11 cellular contexts compared by ENCODE assay signal in genomic region chr12:131101703-131102492, GRCh38.
DNase-seq lines count a peak whose midpoint lies in the region; ATAC-seq, FAIRE-seq and TF ChIP-seq lines count a peak whose summit lies in the region.
"Had no signal": no experiment of that assay in that cellular context is flagged by ENCODE, and none has a peak within 500 bp of the region (broad histone marks: within the 10 kb centered on the region; RNA-seq: fewer than 3 reads in every experiment).

No MANE protein-coding gene starts in this region.

- peak; percentile 68 for ATAC-seq in GM18868 (IDR thresholded peaks at IDR 0.05; ENCODE audit: unreplicated experiment)
- peak; percentile 71 for ATAC-seq in GM21786 (IDR thresholded peaks at IDR 0.05; ENCODE audit: unreplicated experiment)
- peak; percentile 74 for ATAC-seq in HG03565 (IDR thresholded peaks at IDR 0.05; ENCODE audit: unreplicated experiment)
- ATAC-seq in T-helper 17 cell, result no peak
- ATAC-seq: K562; stimulated activated naive CD8-positive, alpha-beta T cell treated with anti-CD3 and anti-CD28 coated beads, Interleukin-15, amount 100 ng/mL, for 72 hours had no signal

- no peak overlapping the region for H3K4me3 Mint-ChIP-seq in osteocyte (ENCODE audit: unreplicated experiment)
- H3K4me3 Mint-ChIP-seq in T-helper 17 cell, result no peak overlapping the region
- no peak overlapping the region for H3K4me3 Mint-ChIP-seq in activated naive CD8-positive, alpha-beta T cell treated with anti-CD3 and anti-CD28 coated beads for 36 hours
- H3K4me3 Mint-ChIP-seq: stimulated activated naive CD8-positive, alpha-beta T cell treated with anti-CD3 and anti-CD28 coated beads, Interleukin-15, amount 100 ng/mL, for 72 hours had no signal

- H3K9me3 ChIP-seq in T-helper 17 cell (ENCODE audit: control insufficient read depth, low read length, poor library complexity, severe bottlenecking), result no peaks in the 10 kb centered on the region

- H3K9me3 Mint-ChIP-seq in osteocyte (ENCODE audit: unreplicated experiment), result no peaks in the 10 kb centered on the region
- no peaks in the 10 kb centered on the region for H3K9me3 Mint-ChIP-seq in activated naive CD8-positive, alpha-beta T cell treated with anti-CD3 and anti-CD28 coated beads for 36 hours
- H3K9me3 Mint-ChIP-seq: stimulated activated naive CD8-positive, alpha-beta T cell treated with anti-CD3 and anti-CD28 coated beads, Interleukin-15, amount 100 ng/mL, for 72 hours had no signal

- H3K27me3 Mint-ChIP-seq in osteocyte (ENCODE audit: unreplicated experiment) (peaks cover 3% of the 10 kb centered on the region), T-helper 17 cell (peaks cover 5% of the 10 kb centered on the region)
- peaks cover 6% of the 10 kb centered on the region for H3K27me3 Mint-ChIP-seq in activated naive CD8-positive, alpha-beta T cell treated with anti-CD3 and anti-CD28 coated beads for 36 hours

- H3K36me3 Mint-ChIP-seq in osteocyte (ENCODE audit: unreplicated experiment), result no peaks in the 10 kb centered on the region
- H3K36me3 Mint-ChIP-seq in T-helper 17 cell (ENCODE audit: low read depth), result no peaks in the 10 kb centered on the region
- H3K36me3 Mint-ChIP-seq in activated naive CD8-positive, alpha-beta T cell treated with anti-CD3 and anti-CD28 coated beads for 36 hours, result no peaks in the 10 kb centered on the region

- H3K4me1 Mint-ChIP-seq in osteocyte (ENCODE audit: unreplicated experiment) (peaks cover 2% of the 10 kb centered on the region), T-helper 17 cell (peaks cover 9% of the 10 kb centered on the region)
- peaks cover 12% of the 10 kb centered on the region for H3K4me1 Mint-ChIP-seq in activated naive CD8-positive, alpha-beta T cell treated with anti-CD3 and anti-CD28 coated beads for 36 hours

- TF ChIP-seq CTCF in osteocyte (IDR thresholded peaks at IDR 0.05), result no peak

- H3K27ac Mint-ChIP-seq in osteocyte (ENCODE audit: unreplicated experiment) (no peak overlapping the region), T-helper 17 cell (no peak overlapping the region)
- no peak overlapping the region for H3K27ac Mint-ChIP-seq in activated naive CD8-positive, alpha-beta T cell treated with anti-CD3 and anti-CD28 coated beads for 36 hours
- H3K27ac Mint-ChIP-seq: stimulated activated naive CD8-positive, alpha-beta T cell treated with anti-CD3 and anti-CD28 coated beads, Interleukin-15, amount 100 ng/mL, for 72 hours had no signal

- peak; percentile 80 for DNase-seq in osteocyte (ENCODE audit: extremely low spot score, unreplicated experiment)
- DNase-seq in T-helper 17 cell, result no peak
- DNase-seq in activated naive CD8-positive, alpha-beta T cell treated with anti-CD3 and anti-CD28 coated beads for 36 hours, result no peak
- DNase-seq in stimulated activated CD4-positive, alpha-beta T cell treated with anti-CD3 and anti-CD28 coated beads, Interleukin-2, amount 100 ng/mL, for 24 hours, result no peak
- DNase-seq in urothelium cell line (ENCODE audit: low spot score), result no peak
- DNase-seq: activated T-cell treated with anti-CD3 and anti-CD28 coated beads for 4 hours; stimulated activated naive CD8-positive, alpha-beta T cell treated with anti-CD3 and anti-CD28 coated beads, Interleukin-15, amount 100 ng/mL, for 72 hours had no signal

- FAIRE-seq in urothelium cell line (lab: Jason Lieb, UNC), result no peak
- FAIRE-seq: K562 had no signal
